8 cellular contexts compared by ENCODE assay signal in genomic region chr1:205658943-205659581, GRCh38. TPM values are rescaled to one million over a fixed set of nuclear protein-coding genes. Genes with fewer than 3 reads are reported as not detected.
A peak's percentile ranks its signal among the peaks of the same experiment; 100 is the strongest.
DNase-seq lines count a peak whose midpoint lies in the region; ATAC-seq and TF ChIP-seq lines count a peak whose summit lies in the region.

No MANE protein-coding gene starts in this region.

- peak; percentile 66 for ATAC-seq in HG02981 (IDR thresholded peaks at IDR 0.05; ENCODE audit: unreplicated experiment)
- peak; percentile 87 for ATAC-seq in lower lobe of right lung

- TF ChIP-seq CTCF in lower lobe of right lung (IDR thresholded peaks at IDR 0.05), result peak; percentile 91

- no peaks in the 10 kb centered on the region for H3K4me1 Mint-ChIP-seq in activated CD4-positive, alpha-beta T cell treated with anti-CD3 and anti-CD28 coated beads, Interleukin-2, amount 10 ng/mL, durations not matched to agents 7 days and 5 days

- CTCF ChIA-PET in activated CD4-positive, alpha-beta T cell treated with anti-CD3 and anti-CD28 coated beads, Interleukin-2, amount 10 ng/mL, durations not matched to agents 7 days and 5 days (lab: Charles Lee), result interaction anchor here (0.6 to 10.2 kb wide), 43 partner anchors 11 to 1286 kb away, joined by 3 to 185 read pairs (median 5); partner anchors contain the start of genes ELK4, PM20D1 and SLC45A3

- H3K36me3 Mint-ChIP-seq in activated CD4-positive, alpha-beta T cell treated with anti-CD3 and anti-CD28 coated beads, Interleukin-2, amount 10 ng/mL, durations not matched to agents 7 days and 5 days (ENCODE audit: low read depth), result no peaks in the 10 kb centered on the region

- no peak overlapping the region for H3K4me3 Mint-ChIP-seq in activated CD4-positive, alpha-beta T cell treated with anti-CD3 and anti-CD28 coated beads, Interleukin-2, amount 10 ng/mL, durations not matched to agents 7 days and 5 days

- POLR2A ChIA-PET in activated CD4-positive, alpha-beta T cell treated with anti-CD3 and anti-CD28 coated beads, Interleukin-2, amount 10 ng/mL, durations not matched to agents 7 days and 5 days (lab: Charles Lee), result no interaction called here

- no peaks in the 10 kb centered on the region for H3K9me3 Mint-ChIP-seq in activated CD4-positive, alpha-beta T cell treated with anti-CD3 and anti-CD28 coated beads, Interleukin-2, amount 10 ng/mL, durations not matched to agents 7 days and 5 days

- H3K36me3 ChIP-seq in lower lobe of right lung, result no peaks in the 10 kb centered on the region

- no peak overlapping the region for H3K27ac Mint-ChIP-seq in activated CD4-positive, alpha-beta T cell treated with anti-CD3 and anti-CD28 coated beads, Interleukin-2, amount 10 ng/mL, durations not matched to agents 7 days and 5 days

- no peaks in the 10 kb centered on the region for H3K27me3 ChIP-seq in lower lobe of right lung (ENCODE audit: low read depth)

- H3K4me1 ChIP-seq in lower lobe of right lung, result peaks cover 9% of the 10 kb centered on the region

- H3K27me3 Mint-ChIP-seq in activated CD4-positive, alpha-beta T cell treated with anti-CD3 and anti-CD28 coated beads, Interleukin-2, amount 10 ng/mL, durations not matched to agents 7 days and 5 days, result peaks cover 8% of the 10 kb centered on the region

- no peak overlapping the region for H3K4me3 ChIP-seq in lower lobe of right lung

- no peaks in the 10 kb centered on the region for H3K9me3 ChIP-seq in lower lobe of right lung

- no peak overlapping the region for H3K27ac ChIP-seq in lower lobe of right lung

- intact Hi-C loops in lower lobe of right lung (cut with DNase I), result loop anchor here (10.0 kb wide), 1 partner anchor 64 kb away; no protein-coding TSS in a partner anchor

- DNase-seq in NCI-H510A treated with DMSO at 0.1 percent for 48 hours (lab: John Stamatoyannopoulos, UW), result peak; percentile 30
- no peak for DNase-seq in NCI-H510A (lab: John Stamatoyannopoulos, UW)
- DNase-seq in NCI-H2196 (lab: John Stamatoyannopoulos, UW; ENCODE audit: unreplicated experiment), result peak; percentile 77
- DNase-seq in activated CD4-positive, alpha-beta T cell treated with anti-CD3 and anti-CD28 coated beads, Interleukin-2, amount 10 ng/mL, durations not matched to agents 7 days and 5 days, result peak; percentile 81
- DNase-seq in dedifferentiated amniotic fluid mesenchymal stem cell (ENCODE audit: extremely low spot score), result peak; percentile 58
- DNase-seq in lower lobe of right lung, result peak; percentile 84
- DNase-seq in stimulated activated CD8-positive, alpha-beta memory T cell treated with anti-CD3 and anti-CD28 coated beads, Interleukin-12 subunit alpha, Interleukin-12 subunit beta, amount 100 ng/mL, for 4 hours (ENCODE audit: low read depth), result peak; percentile 48

RNA-seq across cellular contexts. Expression of gene SLC45A3, which starts 21.2 kb away (rescaled TPM):
- under 1 TPM in 1 of 2 experiments, not detected in 1; 0.08 TPM for total RNA-seq in activated CD4-positive, alpha-beta T cell treated with anti-CD3 and anti-CD28 coated beads, Interleukin-2, amount 10 ng/mL, durations not matched to agents 7 days and 5 days
- total RNA-seq in lower lobe of right lung, result 6.8 TPM

RNA-seq across cellular contexts. Expression of gene ELK4, which starts 27.3 kb away (rescaled TPM):
- 100 to 1,000 TPM in 1 of 2 experiments, 10 to 100 TPM in 1; 99.4 to 103 TPM for total RNA-seq in activated CD4-positive, alpha-beta T cell treated with anti-CD3 and anti-CD28 coated beads, Interleukin-2, amount 10 ng/mL, durations not matched to agents 7 days and 5 days
- total RNA-seq in lower lobe of right lung, result 62.8 TPM
